Comparison of ENCODE assay signal across 19 cellular contexts in the genomic region with DNA sequence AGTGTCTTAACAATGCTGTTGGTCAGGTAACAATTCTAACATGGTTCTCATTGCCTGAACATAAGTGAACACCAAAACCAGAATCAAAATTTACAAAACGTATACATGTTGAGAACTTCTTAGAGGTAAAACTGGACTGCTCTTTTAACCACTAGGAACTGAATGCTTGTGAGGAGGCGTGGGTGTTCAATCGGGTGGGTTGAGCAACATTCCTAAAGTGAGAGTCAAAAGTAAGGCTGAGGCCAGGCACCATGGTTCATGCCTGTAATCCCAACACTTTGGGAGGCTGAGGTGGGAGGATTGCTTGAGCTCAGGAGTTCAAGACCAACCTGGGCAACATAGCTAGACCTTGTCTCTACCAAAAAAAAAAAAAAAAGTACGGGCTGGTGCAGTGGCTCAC. TPM values are rescaled to one million over a fixed set of nuclear protein-coding genes. Genes with fewer than 3 reads are reported as not detected.
DNase-seq lines count a peak whose midpoint lies in the region; ATAC-seq, FAIRE-seq and TF ChIP-seq lines count a peak whose summit lies in the region.
"Had no signal": no experiment of that assay in that cellular context is flagged by ENCODE, and none has a peak within 500 bp of the region (broad histone marks: within the 10 kb centered on the region; RNA-seq: fewer than 3 reads in every experiment).

No MANE protein-coding gene starts in this region.

- H3K4me3 ChIP-seq in astrocyte (ENCODE audit: insufficient read depth, low read depth, low read length) (no peak overlapping the region), osteoblast (ENCODE audit: insufficient read depth, low read length) (no peak overlapping the region)
- H3K4me3 ChIP-seq: GM23338, Peyer's patch, SJSA1 had no signal

- H3K79me2 ChIP-seq in astrocyte (ENCODE audit: insufficient read depth, low read length) (peaks cover 81% of the 10 kb centered on the region), osteoblast (ENCODE audit: insufficient read depth, low read length) (peaks cover 71% of the 10 kb centered on the region)

- H3K36me3 Mint-ChIP-seq in astrocyte (ENCODE audit: low read depth, unreplicated experiment), result peaks cover 13% of the 10 kb centered on the region

- peak overlapping the region; percentile 16 for H3K4me3 Mint-ChIP-seq in astrocyte (ENCODE audit: unreplicated experiment)
- H3K4me3 Mint-ChIP-seq: CD14-positive monocyte, GM23338, HFFc6 had no signal

- DNase-seq in Daoy (ENCODE audit: low read depth) (peak; percentile 19), M059J (ENCODE audit: low read depth) (peak; percentile 8), astrocyte (ENCODE audit: low read depth) (peak; percentile 31), osteoblast (ENCODE audit: insufficient read length, low spot score, missing footprints) (peak; percentile 62), left colon (no peak), NCI-H128 (lab: John Stamatoyannopoulos, UW; ENCODE audit: unreplicated experiment) (no peak), RCC 7860 (ENCODE audit: low spot score) (no peak)
- no peak for DNase-seq in activated effector memory CD4-positive, alpha-beta T cell treated with anti-CD3 and anti-CD28 coated beads, Interleukin-2, amount 50 U/mL, for 16 hours
- DNase-seq: COR-L47, HFFc6, KBM-7, NCI-H1092 treated with DMSO at 0.1 percent for 48 hours, NCI-H187, Peyer's patch had no signal

- peaks cover 41% of the 10 kb centered on the region for H3K4me1 Mint-ChIP-seq in astrocyte (ENCODE audit: low read depth, unreplicated experiment)

- FAIRE-seq in astrocyte (lab: Jason Lieb, UNC) (no peak), RCC 7860 (lab: Jason Lieb, UNC) (no peak)
- FAIRE-seq: A204.1, GM12892 had no signal

- H4K20me1 ChIP-seq in astrocyte (ENCODE audit: insufficient read depth, low read length), result peaks cover 72% of the 10 kb centered on the region
- peaks cover 20% of the 10 kb centered on the region for H4K20me1 ChIP-seq in osteoblast (ENCODE audit: insufficient read depth, low read length)

- H3K9me3 ChIP-seq in astrocyte (ENCODE audit: insufficient read depth, low read depth, low read length) (no peaks in the 10 kb centered on the region), osteoblast (ENCODE audit: low read depth, low read length) (no peaks in the 10 kb centered on the region)
- H3K9me3 ChIP-seq: Peyer's patch, SJSA1 had no signal

- no peak for TF ChIP-seq CTCF in astrocyte (IDR thresholded peaks at IDR 0.05; ENCODE audit: insufficient read depth, low read depth, low read length)
- TF ChIP-seq CTCF in osteoblast (IDR thresholded peaks at IDR 0.05; ENCODE audit: extremely low read depth, low read depth, low read length), result no peak

- no peak overlapping the region for H3K9ac ChIP-seq in astrocyte (ENCODE audit: low read length)

- H3K27ac ChIP-seq in astrocyte (ENCODE audit: low read depth, low read length) (no peak overlapping the region), osteoblast (ENCODE audit: low read depth, low read length) (no peak overlapping the region)
- H3K27ac ChIP-seq: Peyer's patch, SJSA1 had no signal

- no peak for ATAC-seq in left colon
- ATAC-seq: GM23338 had no signal

- H3K27me3 Mint-ChIP-seq in astrocyte (ENCODE audit: low read depth, unreplicated experiment), result no peaks in the 10 kb centered on the region

- no peak overlapping the region for H2AFZ ChIP-seq in astrocyte (ENCODE audit: low read depth, low read length)
- no peak overlapping the region for H2AFZ ChIP-seq in osteoblast (ENCODE audit: low read length)
- H2AFZ ChIP-seq: GM23338 had no signal

- H3K27me3 ChIP-seq in astrocyte (ENCODE audit: insufficient read depth, low read length) (no peaks in the 10 kb centered on the region), osteoblast (ENCODE audit: insufficient read depth, low read length) (no peaks in the 10 kb centered on the region)
- H3K27me3 ChIP-seq: Peyer's patch, SJSA1 had no signal

- intact Hi-C loops in left colon (cut with DNase I, micrococcal nuclease), result no loop called here

- no peak overlapping the region for H3K4me2 ChIP-seq in astrocyte (ENCODE audit: low read length)
- H3K4me2 ChIP-seq in osteoblast (ENCODE audit: insufficient read depth, low read length), result no peak overlapping the region
- H3K4me2 ChIP-seq: GM23338 had no signal

- no peaks in the 10 kb centered on the region for H3K9me3 Mint-ChIP-seq in astrocyte (ENCODE audit: unreplicated experiment)
- H3K9me3 Mint-ChIP-seq: CD14-positive monocyte, GM23338, HFFc6 had no signal

- H3K36me3 ChIP-seq in astrocyte (ENCODE audit: insufficient read depth, low read length) (no peaks in the 10 kb centered on the region), osteoblast (ENCODE audit: insufficient read depth, low read length) (no peaks in the 10 kb centered on the region)
- H3K36me3 ChIP-seq: Peyer's patch, SJSA1 had no signal

- H3K27ac Mint-ChIP-seq in astrocyte (ENCODE audit: unreplicated experiment), result no peak overlapping the region
- H3K27ac Mint-ChIP-seq: CD14-positive monocyte, GM23338, HFFc6 had no signal

- H3K4me1 ChIP-seq in astrocyte (ENCODE audit: insufficient read depth, low read length) (peaks cover 4% of the 10 kb centered on the region), osteoblast (ENCODE audit: insufficient read depth, low read length) (peaks cover 12% of the 10 kb centered on the region)
- H3K4me1 ChIP-seq: Peyer's patch, SJSA1 had no signal

RNA-seq across cellular contexts. Expression of a gene that starts 11.5 kb away (rescaled TPM):
- 68.9 and 121 TPM in 2 replicates for total RNA-seq in Daoy (2014; rRNA removed; shearing (Covaris generic))
- total RNA-seq in M059J (2014; rRNA removed; shearing (Covaris generic)), result 57.4 and 60.4 TPM in 2 replicates
- total RNA-seq in astrocyte (376 and 401 TPM in 2 replicates), osteoblast (16.5 and 18.5 TPM in 2 replicates), left colon (10 to 100 TPM; 26.7 to 28.3 TPM)

RNA-seq across cellular contexts. Expression of a gene that starts 11.8 kb away (rescaled TPM):
- total RNA-seq in Daoy (2014; rRNA removed; shearing (Covaris generic)), result 7.7 and 21.9 TPM in 2 replicates
- 16.6 and 22.6 TPM in 2 replicates for total RNA-seq in M059J (2014; rRNA removed; shearing (Covaris generic))
- 45.4 and 53.7 TPM in 2 replicates for total RNA-seq in astrocyte
- total RNA-seq in osteoblast, result 12.4 and 14.1 TPM in 2 replicates
- 10 to 100 TPM; 19.2 to 22.7 TPM for total RNA-seq in left colon

Comparison
In these comparisons a context has a peak if more than half of its experiments do, and no peak if none do; other contexts are left out.
1. DNase-seq: peak in Daoy (single experiment), M059J (single experiment), astrocyte (single experiment) and osteoblast (single experiment); none in left colon (0 of 2), activated effector memory CD4-positive, alpha-beta T cell treated with anti-CD3 and anti-CD28 coated beads, Interleukin-2, amount 50 U/mL, for 16 hours (single experiment), NCI-H128 (single experiment) and RCC 7860 (single experiment).